Comparison of ENCODE assay signal across 25 cellular contexts in genomic region chr1:113205980-113206766, GRCh38.
DNase-seq lines count a peak whose midpoint lies in the region; ATAC-seq and TF ChIP-seq lines count a peak whose summit lies in the region.
"Had no signal": no experiment of that assay in that cellular context is flagged by ENCODE, and none has a peak within 500 bp of the region (broad histone marks: within the 10 kb centered on the region; RNA-seq: fewer than 3 reads in every experiment).

No MANE protein-coding gene starts in this region.

- TF ChIP-seq POLR2A in thyroid gland (IDR thresholded peaks at IDR 0.05) = peak in 1 of 2 donors; percentile 5

- peak; percentile 81 for ATAC-seq in left lung
- ATAC-seq: heart right ventricle, Panc1 had no signal

- 62 to 66% methylated on average over 4 of the region's 4 CpGs for WGBS in thyroid gland, 2 donors

- peak overlapping the region; percentile 42 to 62 for H3K27ac ChIP-seq in left lung
- peak overlapping the region; percentile 69 to 87 (median 71) for H3K27ac ChIP-seq in thyroid gland
- H3K27ac ChIP-seq: cardiac muscle cell, heart right ventricle, KMS-11, right atrium auricular region, SJCRH30 had no signal

- H3K9me3 ChIP-seq in left lung (no peaks in the 10 kb centered on the region), thyroid gland (no peaks in the 10 kb centered on the region)
- H3K9me3 ChIP-seq: SJCRH30, stomach had no signal

- TF ChIP-seq CTCF in left lung (IDR thresholded peaks at IDR 0.05) (no peak), thyroid gland (IDR thresholded peaks at IDR 0.05) (no peak)

- H3K27me3 ChIP-seq in left lung (peaks cover 0 to 4% of the 10 kb centered on the region in 2 donors), thyroid gland (no peaks in the 10 kb centered on the region)
- H3K27me3 ChIP-seq: cardiac muscle cell, right atrium auricular region, stomach had no signal

- no peaks in the 10 kb centered on the region for H3K36me3 ChIP-seq in left lung
- H3K36me3 ChIP-seq in thyroid gland = no peaks in the 10 kb centered on the region
- H3K36me3 ChIP-seq: cardiac muscle cell, heart right ventricle, right atrium auricular region, SJCRH30, stomach had no signal

- DNase-seq in DMS79 treated with DMSO at 0.1 percent for 48 hours (lab: John Stamatoyannopoulos, UW) = peak; percentile 90
- peak; percentile 59 for DNase-seq in amniotic epithelial cell (ENCODE audit: low read depth)
- DNase-seq in left lung = peak in 1 of 2 donors; percentile 51
- peak; percentile 50 to 53 for DNase-seq in thyroid gland
- no peak for DNase-seq in NCI-H1436 (lab: John Stamatoyannopoulos, UW)
- no peak for DNase-seq in HT-29 (ENCODE audit: low spot score)
- no peak for DNase-seq in dermis blood vessel endothelial cell
- DNase-seq: activated CD4-positive, alpha-beta T cell treated with anti-CD3 and anti-CD28 coated beads for 1 hour; activated naive CD4-positive, alpha-beta T cell; activated T-cell treated with anti-CD3 and anti-CD28 coated beads, Interleukin-2, amount 50 U/mL, for 1 hour; amygdala; CD4-positive, alpha-beta memory T cell; cortex of kidney; DND-41; heart right ventricle; MV-4-11; NCI-H1694; NCI-H446; SJCRH30; stomach; T-helper 1 cell had no signal

- peaks cover 0 to 10% of the 10 kb centered on the region in 2 donors for H3K4me1 ChIP-seq in left lung
- H3K4me1 ChIP-seq in thyroid gland = peaks cover 28 to 40% of the 10 kb centered on the region in 2 donors
- H3K4me1 ChIP-seq: heart right ventricle, right atrium auricular region, SJCRH30 had no signal

- intact Hi-C loops in left lung (cut with DNase I) (no loop called here), thyroid gland (cut with DNase I) (no loop called here)

- H3K4me3 ChIP-seq in left lung (peak overlapping the region in 1 of 2 donors; percentile 0), thyroid gland (replicated peaks in 1 of 3) (no peak overlapping the region)
- H3K4me3 ChIP-seq: cardiac muscle cell, heart right ventricle, right atrium auricular region, SJCRH30, stomach had no signal

Comparison
In these comparisons a context has a peak if more than half of its experiments do, and no peak if none do; other contexts are left out.
1. DNase-seq: peak in DMS79 treated with DMSO at 0.1 percent for 48 hours (single experiment), amniotic epithelial cell (single experiment) and thyroid gland (2 of 2); none in NCI-H1436 (single experiment), HT-29 (single experiment) and dermis blood vessel endothelial cell (single experiment).